In the genomic region with DNA sequence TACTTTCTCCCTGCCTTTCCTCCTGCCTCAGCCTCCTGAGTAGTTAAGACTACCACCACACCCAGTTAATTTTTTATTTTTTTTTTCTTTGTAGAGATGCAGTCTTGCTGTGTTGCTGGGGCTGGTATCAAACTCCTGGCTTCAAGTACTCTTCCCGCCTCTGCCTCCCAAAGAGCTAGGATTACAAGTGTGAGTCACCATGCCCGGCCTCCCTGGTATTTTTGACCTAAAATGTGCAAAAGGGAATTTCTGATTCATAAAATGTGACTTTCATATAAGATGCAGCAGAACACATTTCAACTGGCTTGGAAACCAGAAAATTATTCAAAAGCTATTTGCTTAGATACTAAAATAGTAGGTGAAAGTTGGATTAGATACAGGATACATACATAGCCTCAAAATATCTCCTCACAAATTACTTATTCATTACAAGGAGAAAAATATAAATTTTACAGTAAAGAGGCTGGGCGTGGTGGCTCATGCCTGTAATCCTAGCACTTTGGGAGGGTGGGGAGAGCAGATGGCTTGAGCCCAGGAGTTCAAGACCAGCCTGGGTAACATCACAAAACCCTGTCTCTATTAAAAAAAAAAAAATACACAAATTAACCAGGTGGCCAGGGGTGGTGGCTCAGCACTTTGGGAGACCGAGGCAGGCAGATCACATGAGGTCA, we compare ENCODE assay signal across 12 cellular contexts. TPM values are rescaled to one million over a fixed set of nuclear protein-coding genes. Genes with fewer than 3 reads are reported as not detected.
DNase-seq lines count a peak whose midpoint lies in the region; ATAC-seq, FAIRE-seq and TF ChIP-seq lines count a peak whose summit lies in the region.
"Had no signal": no experiment of that assay in that cellular context is flagged by ENCODE, and none has a peak within 500 bp of the region (broad histone marks: within the 10 kb centered on the region; RNA-seq: fewer than 3 reads in every experiment).

No MANE protein-coding gene starts in this region.

- TF ChIP-seq POLR2A in A549 (IDR thresholded peaks at IDR 0.05; ENCODE audit: low read length): no peak

- WGBS in A549 (ENCODE audit: missing lambda C conversion rate): 52% methylated on average over 4 of the region's 4 CpGs

- peaks cover 5% of the 10 kb centered on the region for H4K20me1 ChIP-seq in keratinocyte (ENCODE audit: control insufficient read depth, extremely low read depth, insufficient read depth, low read length)

- no peaks in the 10 kb centered on the region for H3K9me1 ChIP-seq in keratinocyte (ENCODE audit: control insufficient read depth, extremely low read depth, insufficient read depth, low read length)

- H3K9ac ChIP-seq in keratinocyte (ENCODE audit: control insufficient read depth, extremely low read depth, insufficient read depth, low read length): no peak overlapping the region
- H3K9ac ChIP-seq: BLaER1 treated with 17β-estradiol and CSF1 and Interleukin-3, amounts not matched to agents 10 nM and 100 nM had no signal

- peak in 1 of 2 experiments; percentile 70; a peak in 3 of 6 replicates for ATAC-seq in A549
- ATAC-seq: naive thymus-derived CD4-positive, alpha-beta T cell had no signal

- H3K36me3 ChIP-seq in ascending aorta: no peaks in the 10 kb centered on the region
- H3K36me3 ChIP-seq in keratinocyte (ENCODE audit: control insufficient read depth in 2 of 2, extremely low read depth in 1 of 2, insufficient read depth in 2 of 2, low read length in 2 of 2): peaks cover 1 to 4% of the 10 kb centered on the region in 2 experiments
- H3K36me3 ChIP-seq: transverse colon had no signal

- TF ChIP-seq CTCF in A549 (IDR thresholded peaks at IDR 0.05) (no peak), ascending aorta (IDR thresholded peaks at IDR 0.05) (no peak), keratinocyte (optimal IDR thresholded peaks at IDR 0.05 in 1 of 3, IDR thresholded peaks at IDR 0.05 in 1 of 3, conservative IDR thresholded peaks at IDR 0.05 in 1 of 3; ENCODE audit: extremely low read depth in 1 of 3, insufficient read depth in 2 of 3, low read length in 3 of 3) (no peak)

- POLR2A ChIA-PET in A549 (lab: Yijun Ruan, JAX): no interaction called here

- intact Hi-C loops in ascending aorta (cut with DNase I): no loop called here

- TF ChIP-seq EP300 in A549 (IDR thresholded peaks at IDR 0.05): no peak

- H3K4me1 ChIP-seq in A549: peaks cover 38% of the 10 kb centered on the region
- H3K4me1 ChIP-seq in ascending aorta: peaks cover 3 to 31% of the 10 kb centered on the region in 2 donors
- peaks cover 6% of the 10 kb centered on the region for H3K4me1 ChIP-seq in keratinocyte (ENCODE audit: control insufficient read depth, extremely low read depth, insufficient read depth, low read length)

- DNase-seq in A549 (ENCODE audit: low read depth in 1 of 2, low spot score in 1 of 2) (peak in 1 of 2 experiments; percentile 41), HK-2 (ENCODE audit: unreplicated experiment) (peak; percentile 46), ascending aorta (ENCODE audit: low spot score in 2 of 2) (peak in 1 of 2 donors; percentile 83), keratinocyte (ENCODE audit: low read depth, low spot score) (peak; percentile 9), activated T-cell treated with anti-CD3 and anti-CD28 coated beads for 4 hours (no peak), cerebellum (ENCODE audit: low spot score) (no peak)
- DNase-seq in activated T-cell treated with anti-CD3 and anti-CD28 coated beads, Interleukin-2, amount 50 U/mL, for 1 hour: no peak
- no peak for DNase-seq in activated CD8-positive, alpha-beta memory T cell treated with anti-CD3 and anti-CD28 coated beads for 24 hours
- DNase-seq: naive thymus-derived CD4-positive, alpha-beta T cell; NCI-H2227 treated with DMSO at 0.1 percent for 48 hours; transverse colon had no signal

- H3K4me3 ChIP-seq in A549: no peak overlapping the region
- H3K4me3 ChIP-seq in ascending aorta: no peak overlapping the region
- H3K4me3 ChIP-seq in keratinocyte (ENCODE audit: control insufficient read depth in 2 of 3, extremely low read depth in 1 of 3, insufficient read depth in 2 of 3, low read depth in 1 of 3, low read length in 3 of 3): no peak overlapping the region
- H3K4me3 ChIP-seq: BLaER1 treated with 17β-estradiol and CSF1 and Interleukin-3, amounts not matched to agents 10 nM and 100 nM; transverse colon had no signal

- H3K27ac ChIP-seq in A549: peak overlapping the region in 1 of 2 experiments; percentile 62; a peak in 3 of 6 replicates
- peak overlapping the region; percentile 60 to 71 for H3K27ac ChIP-seq in ascending aorta
- H3K27ac ChIP-seq in keratinocyte (ENCODE audit: control insufficient read depth, insufficient read depth, low read length): no peak overlapping the region
- H3K27ac ChIP-seq: BLaER1 treated with 17β-estradiol and CSF1 and Interleukin-3, amounts not matched to agents 10 nM and 100 nM; transverse colon had no signal

- CTCF ChIA-PET in A549 (lab: Yijun Ruan, JAX): interaction anchor here (1.2 kb wide), 1 partner anchor 167 kb away, joined by 3 read pairs; no protein-coding TSS in a partner anchor

- TF ChIP-seq RAD21 in A549 (conservative IDR thresholded peaks at IDR 0.05 in 1 of 2, IDR thresholded peaks at IDR 0.05 in 1 of 2): no peak

- no peak overlapping the region for H2AFZ ChIP-seq in keratinocyte (ENCODE audit: control insufficient read depth, low read length)

- H3K9me3 ChIP-seq in A549 (no peaks in the 10 kb centered on the region), ascending aorta (no peaks in the 10 kb centered on the region), keratinocyte (ENCODE audit: control insufficient read depth, low read depth, low read length) (no peaks in the 10 kb centered on the region)
- H3K9me3 ChIP-seq: BLaER1 treated with 17β-estradiol and CSF1 and Interleukin-3, amounts not matched to agents 10 nM and 100 nM; transverse colon had no signal

- H3K27me3 ChIP-seq in ascending aorta (no peaks in the 10 kb centered on the region), keratinocyte (ENCODE audit: control insufficient read depth, extremely low read depth, insufficient read depth, low read length) (no peaks in the 10 kb centered on the region)
- H3K27me3 ChIP-seq: BLaER1 treated with 17β-estradiol and CSF1 and Interleukin-3, amounts not matched to agents 10 nM and 100 nM; transverse colon had no signal

- FAIRE-seq in A549 (lab: Jason Lieb, UNC): no peak
- FAIRE-seq in keratinocyte (lab: Jason Lieb, UNC): no peak

- peaks cover 74% of the 10 kb centered on the region for H3K79me2 ChIP-seq in keratinocyte (ENCODE audit: control insufficient read depth, insufficient read depth, low read length)

- H3K4me2 ChIP-seq in A549 (peak overlapping the region; percentile 13), keratinocyte (ENCODE audit: control insufficient read depth, extremely low read depth, insufficient read depth, low read depth, low read length) (no peak overlapping the region)

- dilution Hi-C loops in keratinocyte (cut with MboI; ENCODE audit: extremely low pct_ligation_motif_present, low sequenced_read_pairs): no loop called here

TF ChIP-seq in A549, 52 proteins besides CTCF, POLR2A, EP300 and RAD21:
- TF ChIP-seq, protein P1, sequence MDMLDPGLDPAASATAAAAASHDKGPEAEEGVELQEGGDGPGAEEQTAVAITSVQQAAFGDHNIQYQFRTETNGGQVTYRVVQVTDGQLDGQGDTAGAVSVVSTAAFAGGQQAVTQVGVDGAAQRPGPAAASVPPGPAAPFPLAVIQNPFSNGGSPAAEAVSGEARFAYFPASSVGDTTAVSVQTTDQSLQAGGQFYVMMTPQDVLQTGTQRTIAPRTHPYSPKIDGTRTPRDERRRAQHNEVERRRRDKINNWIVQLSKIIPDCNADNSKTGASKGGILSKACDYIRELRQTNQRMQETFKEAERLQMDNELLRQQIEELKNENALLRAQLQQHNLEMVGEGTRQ (IDR thresholded peaks at IDR 0.05): no peak
- TF ChIP-seq FOSL2 (IDR thresholded peaks at IDR 0.05) (no peak), FOSL2 (CRISPR knock-in tag; IDR thresholded peaks at IDR 0.05) (peak; percentile 74)

RNA-seq across cellular contexts. Expression of a gene that starts 32.0 kb away (rescaled TPM):
- polyA plus RNA-seq in A549 (2011; rRNA removed) (90.1 and 98.5 TPM in 2 replicates), A549 (2017; fragmentation: RNase III; extraction: RNeasy Plus Mini Kit Qiagen cat#74134 plus additional on column Dnase treatment) (77.7 to 84.4 TPM (median 80.6 TPM) in 3 replicates), keratinocyte (82.5 to 180 TPM (median 110 TPM) in 3 replicates)
- polyA plus RNA-seq in A549 (2012; cell fraction: cytosol; rRNA removed): 59.8 and 72.2 TPM in 2 replicates
- polyA plus RNA-seq in A549 (2012; cell fraction: nucleus; rRNA removed): 165 and 169 TPM in 2 replicates
- 71.2 and 82.7 TPM in 2 replicates for polyA minus RNA-seq in A549 (2011; rRNA and poly(A)+ RNA removed)
- total RNA-seq in ascending aorta (140 TPM), cerebellum (149 TPM)
- 307 TPM for polyA plus RNA-seq in keratinocyte (2011; ENCODE audit: low read depth)
- polyA plus RNA-seq in keratinocyte (2011; cell fraction: cytosol; rRNA removed): 132 and 141 TPM in 2 replicates
- 308 and 352 TPM in 2 replicates for polyA plus RNA-seq in keratinocyte (2011; cell fraction: nucleus; rRNA removed)
- 146 and 210 TPM in 2 replicates for polyA plus RNA-seq in keratinocyte (2012; ENCODE audit: low replicate concordance)
- 121 to 236 TPM (median 162 TPM) in 3 replicates for polyA minus RNA-seq in keratinocyte
- polyA minus RNA-seq in keratinocyte (2011; cell fraction: cytosol; rRNA and poly(A)+ RNA removed): 121 TPM
- 163 and 317 TPM in 2 replicates for polyA minus RNA-seq in keratinocyte (2011; cell fraction: nucleus; rRNA and poly(A)+ RNA removed)

Comparison
In these comparisons a context has a peak if more than half of its experiments do, and no peak if none do; other contexts are left out.
1. DNase-seq: peak in HK-2 (single experiment) and keratinocyte (single experiment); none in activated T-cell treated with anti-CD3 and anti-CD28 coated beads, Interleukin-2, amount 50 U/mL, for 1 hour (single experiment), activated CD8-positive, alpha-beta memory T cell treated with anti-CD3 and anti-CD28 coated beads for 24 hours (single experiment), activated T-cell treated with anti-CD3 and anti-CD28 coated beads for 4 hours (single experiment) and cerebellum (single experiment).